Comparison of ENCODE assay signal across 8 cellular contexts in genomic region chr6:33298773-33299236, GRCh38. TPM values are rescaled to one million over a fixed set of nuclear protein-coding genes. Genes with fewer than 3 reads are reported as not detected.
DNase-seq lines count a peak whose midpoint lies in the region; ATAC-seq lines count a peak whose summit lies in the region.

Gene RGL2 (minus strand): TSS chr6:33298942. CDS start chr6:33298610, 332 bp downstream.

- H3K27me3 Mint-ChIP-seq in activated T-helper 1 cell treated with anti-CD3 and anti-CD28 coated beads, Interleukin-12 subunit alpha, Interleukin-12 subunit beta, Interleukin-2, Interleukin-4 antibody, amounts not matched to agents 30 ng/mL and 10 ng/mL and 1 ng/mL, durations not matched to agents 14 hours and 24 hours and 36 hours (ENCODE audit: insufficient read depth), result no peaks in the 10 kb centered on the region

- no peaks in the 10 kb centered on the region for H3K9me3 ChIP-seq in muscle layer of duodenum (ENCODE audit: control insufficient read depth in 1 of 2, low read length in 2 of 2)
- no peaks in the 10 kb centered on the region for H3K9me3 ChIP-seq in thymus (ENCODE audit: control insufficient read depth)

- peaks cover 39% of the 10 kb centered on the region for H3K4me1 Mint-ChIP-seq in activated T-helper 1 cell treated with anti-CD3 and anti-CD28 coated beads, Interleukin-12 subunit alpha, Interleukin-12 subunit beta, Interleukin-2, Interleukin-4 antibody, amounts not matched to agents 30 ng/mL and 10 ng/mL and 1 ng/mL, durations not matched to agents 14 hours and 24 hours and 36 hours (ENCODE audit: low read depth)

- peak within 1 kb of the TSS; percentile 70 to 96 for H3K4me3 ChIP-seq in muscle layer of duodenum (ENCODE audit: low read depth in 1 of 2, low read length in 2 of 2)
- peak within 1 kb of the TSS; percentile 98 for H3K4me3 ChIP-seq in thymus (ENCODE audit: low read length)

- H3K27ac ChIP-seq in muscle layer of duodenum (ENCODE audit: low read length) (peak within 1 kb of the TSS; percentile 98), thymus (ENCODE audit: low read depth) (peak within 1 kb of the TSS; percentile 99)

- H3K27me3 ChIP-seq in muscle layer of duodenum (ENCODE audit: low read depth, low read length), result no peaks in the 10 kb centered on the region
- H3K27me3 ChIP-seq in thymus (ENCODE audit: control insufficient read depth, insufficient read depth), result no peaks in the 10 kb centered on the region

- intact Hi-C loops in activated T-helper 1 cell treated with anti-CD3 and anti-CD28 coated beads, Interleukin-12 subunit alpha, Interleukin-12 subunit beta, Interleukin-2, Interleukin-4 antibody, amounts not matched to agents 30 ng/mL and 10 ng/mL and 1 ng/mL, durations not matched to agents 14 hours and 24 hours and 36 hours (cut with micrococcal nuclease), result loop anchor here (1.0 kb wide), 9 partner anchors 10 to 99 kb away; partner anchors contain the start of genes B3GALT4, KIFC1, PFDN6 and RXRB

- H3K4me1 ChIP-seq in muscle layer of duodenum (ENCODE audit: control insufficient read depth in 1 of 2, insufficient read depth in 2 of 2, low read length in 2 of 2) (peaks cover 0 to 20% of the 10 kb centered on the region in 2 donors), thymus (ENCODE audit: control insufficient read depth, insufficient read depth, low read length) (peaks cover 14% of the 10 kb centered on the region)

- peaks cover 28% of the 10 kb centered on the region for H3K36me3 Mint-ChIP-seq in activated T-helper 1 cell treated with anti-CD3 and anti-CD28 coated beads, Interleukin-12 subunit alpha, Interleukin-12 subunit beta, Interleukin-2, Interleukin-4 antibody, amounts not matched to agents 30 ng/mL and 10 ng/mL and 1 ng/mL, durations not matched to agents 14 hours and 24 hours and 36 hours (ENCODE audit: low read depth)

- peaks cover 12 to 26% of the 10 kb centered on the region in 2 donors for H3K36me3 ChIP-seq in muscle layer of duodenum (ENCODE audit: control insufficient read depth in 1 of 2, insufficient read depth in 2 of 2, low read length in 2 of 2)
- H3K36me3 ChIP-seq in thymus (ENCODE audit: control insufficient read depth, insufficient read depth), result peaks cover 42% of the 10 kb centered on the region

- H3K9me3 Mint-ChIP-seq in activated T-helper 1 cell treated with anti-CD3 and anti-CD28 coated beads, Interleukin-12 subunit alpha, Interleukin-12 subunit beta, Interleukin-2, Interleukin-4 antibody, amounts not matched to agents 30 ng/mL and 10 ng/mL and 1 ng/mL, durations not matched to agents 14 hours and 24 hours and 36 hours, result no peaks in the 10 kb centered on the region

- DNase-seq in NCI-H524 (lab: John Stamatoyannopoulos, UW) (peak; percentile 35 to 73), NCI-H524 treated with DMSO at 0.1 percent for 48 hours (lab: John Stamatoyannopoulos, UW) (no peak), NCI-H510A treated with DMSO at 0.1 percent for 48 hours (lab: John Stamatoyannopoulos, UW) (peak; percentile 58), fibroblast of gingiva (ENCODE audit: low read depth) (peak; percentile 78)
- peak; percentile 56 for DNase-seq in activated T-helper 1 cell treated with anti-CD3 and anti-CD28 coated beads, Interleukin-12 subunit alpha, Interleukin-12 subunit beta, Interleukin-2, Interleukin-4 antibody, amounts not matched to agents 30 ng/mL and 10 ng/mL and 1 ng/mL, durations not matched to agents 14 hours and 24 hours and 36 hours (ENCODE audit: low spot score)

- peak within 1 kb of the TSS; percentile 99 for H3K27ac Mint-ChIP-seq in activated T-helper 1 cell treated with anti-CD3 and anti-CD28 coated beads, Interleukin-12 subunit alpha, Interleukin-12 subunit beta, Interleukin-2, Interleukin-4 antibody, amounts not matched to agents 30 ng/mL and 10 ng/mL and 1 ng/mL, durations not matched to agents 14 hours and 24 hours and 36 hours

- peak; percentile 26 for ATAC-seq in HG02763 (IDR thresholded peaks at IDR 0.05; ENCODE audit: unreplicated experiment)

- under 1% methylated on average over 34 of the region's 34 CpGs for WGBS in thymus

- H3K4me3 Mint-ChIP-seq in activated T-helper 1 cell treated with anti-CD3 and anti-CD28 coated beads, Interleukin-12 subunit alpha, Interleukin-12 subunit beta, Interleukin-2, Interleukin-4 antibody, amounts not matched to agents 30 ng/mL and 10 ng/mL and 1 ng/mL, durations not matched to agents 14 hours and 24 hours and 36 hours, result peak within 1 kb of the TSS; percentile 95

RNA-seq across cellular contexts. Expression of gene RGL2, which starts in this region (rescaled TPM):
- total RNA-seq in activated T-helper 1 cell treated with anti-CD3 and anti-CD28 coated beads, Interleukin-12 subunit alpha, Interleukin-12 subunit beta, Interleukin-2, Interleukin-4 antibody, amounts not matched to agents 30 ng/mL and 10 ng/mL and 1 ng/mL, durations not matched to agents 14 hours and 24 hours and 36 hours, result 27.6 and 28.0 TPM in 2 replicates
- polyA plus RNA-seq in thymus, result 120 TPM
